ENCODE assay signal across 24 cellular contexts in the genomic region with DNA sequence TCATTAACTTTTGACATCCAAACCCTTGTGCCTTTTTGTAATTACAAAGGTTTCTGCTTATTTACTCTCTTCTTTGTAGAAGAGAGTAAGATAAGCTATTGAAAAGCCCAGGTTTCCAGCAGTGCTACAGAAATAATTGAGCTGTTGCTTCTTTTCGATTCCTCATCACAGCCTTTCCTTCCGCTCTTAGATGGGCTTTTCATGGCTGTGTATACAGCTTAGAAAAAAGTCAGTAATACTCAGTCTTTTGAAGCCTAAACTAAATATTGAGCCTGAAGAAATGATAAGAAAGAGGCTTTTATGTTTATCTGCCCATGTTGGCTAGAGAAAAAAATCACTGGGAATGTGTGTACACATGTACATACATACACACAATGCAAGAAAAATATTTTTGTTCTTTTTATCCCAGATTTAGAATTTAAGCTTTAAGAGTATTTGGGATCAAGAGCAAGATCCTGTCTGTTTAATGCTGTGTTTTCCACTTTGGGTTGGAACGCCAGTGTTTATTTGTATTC.
A peak's percentile ranks its signal among the peaks of the same experiment; 100 is the strongest.
DNase-seq lines count a peak whose midpoint lies in the region; ATAC-seq and TF ChIP-seq lines count a peak whose summit lies in the region.
"Had no signal": no experiment of that assay in that cellular context is flagged by ENCODE, and none has a peak within 500 bp of the region (broad histone marks: within the 10 kb centered on the region; RNA-seq: fewer than 3 reads in every experiment).

No MANE protein-coding gene starts in this region.

- H3K4me3 Mint-ChIP-seq in nephron: no peak overlapping the region
- H3K4me3 Mint-ChIP-seq: B cell; CD8-positive, alpha-beta T cell had no signal

- CTCF ChIA-PET in Panc1 (lab: Charles Lee): no interaction called here

- H3K27ac ChIP-seq in Panc1 (ENCODE audit: low read length) (peak overlapping the region; percentile 9; the same call in 1 of the 2 replicates), esophagus muscularis mucosa (replicated peaks in 1 of 4) (peak overlapping the region; percentile 70 to 78 (median 74)), subcutaneous abdominal adipose tissue (ENCODE audit: low read depth, low read length) (peak overlapping the region; percentile 71), testis (no peak overlapping the region)
- H3K27ac ChIP-seq: C4-2B, SJCRH30 had no signal

- peak overlapping the region in 2 of 3 experiments; percentile 83 to 91 for H3K27ac Mint-ChIP-seq in nephron
- H3K27ac Mint-ChIP-seq: B cell; CD8-positive, alpha-beta T cell had no signal

- BruUV-seq in Panc1 (replicated peaks; lab: Mats Ljungman, UMichigan): no TSS peak

- H3K4me1 ChIP-seq in Panc1 (ENCODE audit: control insufficient read depth, insufficient read depth, low read length): peaks cover under 1% of the 10 kb centered on the region; the same call in 1 of the 2 replicates
- peaks cover 33 to 74% (median 73%) of the 10 kb centered on the region in 4 donors for H3K4me1 ChIP-seq in esophagus muscularis mucosa
- H3K4me1 ChIP-seq in subcutaneous abdominal adipose tissue (ENCODE audit: control insufficient read depth in 5 of 5, insufficient read depth in 5 of 5, low read length in 5 of 5): peaks cover 21 to 65% (median 61%) of the 10 kb centered on the region in 5 donors
- peaks cover 26% of the 10 kb centered on the region for H3K4me1 ChIP-seq in testis
- H3K4me1 ChIP-seq: SJCRH30 had no signal

- intact Hi-C loops in Panc1 (cut with micrococcal nuclease; ENCODE audit: unreplicated experiment) (no loop called here), esophagus muscularis mucosa (cut with DNase I) (no loop called here), testis (cut with DNase I; ENCODE audit: low total_unique reads) (loop anchor here (10.0 kb wide), 1 partner anchor 213 kb away; a partner anchor contains a TSS), posterior vena cava (cut with DNase I) (no loop called here)

- peaks cover 64% of the 10 kb centered on the region for H3K4me1 Mint-ChIP-seq in nephron
- H3K4me1 Mint-ChIP-seq: B cell had no signal

- TF ChIP-seq CTCF in Panc1 (IDR thresholded peaks at IDR 0.05) (no peak), esophagus muscularis mucosa (IDR thresholded peaks at IDR 0.05) (no peak), nephron (IDR thresholded peaks at IDR 0.05; ENCODE audit: unreplicated experiment in 3 of 3) (no peak), testis (IDR thresholded peaks at IDR 0.05) (no peak)

- WGBS in esophagus muscularis mucosa: 57% methylated on average over 3 of the region's 3 CpGs
- WGBS in testis, 2 donors: 90 to 91% methylated on average over 3 of the region's 3 CpGs

- H3K36me3 ChIP-seq in Panc1 (ENCODE audit: control insufficient read depth, insufficient read depth, low read length) (peaks cover 2% of the 10 kb centered on the region; the same call in 1 of the 2 replicates), esophagus muscularis mucosa (peaks cover 4 to 63% (median 29%) of the 10 kb centered on the region in 4 donors), subcutaneous abdominal adipose tissue (ENCODE audit: control insufficient read depth in 5 of 5, insufficient read depth in 5 of 5, low read length in 5 of 5) (peaks cover 8 to 31% (median 28%) of the 10 kb centered on the region in 5 donors), testis (ENCODE audit: low read depth, missing control alignments) (no peaks in the 10 kb centered on the region)

- H3K27me3 ChIP-seq in Panc1 (ENCODE audit: control insufficient read depth, insufficient read depth, low read length) (no peaks in the 10 kb centered on the region), esophagus muscularis mucosa (no peaks in the 10 kb centered on the region), subcutaneous abdominal adipose tissue (ENCODE audit: control insufficient read depth in 5 of 5, insufficient read depth in 4 of 5, low read length in 5 of 5) (no peaks in the 10 kb centered on the region), testis (no peaks in the 10 kb centered on the region)
- H3K27me3 ChIP-seq: SJCRH30 had no signal

- POLR2A ChIA-PET in Panc1 (lab: Charles Lee): no interaction called here

- no peak for TF ChIP-seq EP300 in esophagus muscularis mucosa (IDR thresholded peaks at IDR 0.05)

- no peak for TF ChIP-seq POLR2A in esophagus muscularis mucosa (IDR thresholded peaks at IDR 0.05; ENCODE audit: low read depth)
- no peak for TF ChIP-seq POLR2A in testis (IDR thresholded peaks at IDR 0.05)

- H3K9me3 Mint-ChIP-seq in nephron: no peaks in the 10 kb centered on the region
- H3K9me3 Mint-ChIP-seq: CD8-positive, alpha-beta T cell had no signal

- H3K9me3 ChIP-seq in Panc1 (ENCODE audit: control insufficient read depth, insufficient read depth, low read depth, low read length) (no peaks in the 10 kb centered on the region), esophagus muscularis mucosa (no peaks in the 10 kb centered on the region), subcutaneous abdominal adipose tissue (ENCODE audit: control insufficient read depth in 5 of 5, low read length in 5 of 5) (no peaks in the 10 kb centered on the region), testis (no peaks in the 10 kb centered on the region)
- H3K9me3 ChIP-seq: Caco-2, SJCRH30 had no signal

- H3K27me3 Mint-ChIP-seq in nephron (ENCODE audit: low read depth): no peaks in the 10 kb centered on the region
- H3K27me3 Mint-ChIP-seq: B cell had no signal

- in situ Hi-C loops in Panc1 (cut with HindIII; ENCODE audit: low pct_unique_long_range_greater_than_20kb, low sequenced_read_pairs): no loop called here

- H3K4me3 ChIP-seq in Panc1 (ENCODE audit: low read depth in 2 of 2, low read length in 2 of 2) (no peak overlapping the region), esophagus muscularis mucosa (no peak overlapping the region), subcutaneous abdominal adipose tissue (ENCODE audit: low read depth in 1 of 5, low read length in 5 of 5) (no peak overlapping the region), testis (no peak overlapping the region)
- H3K4me3 ChIP-seq: K562, SJCRH30 had no signal

- ATAC-seq in Panc1 (no peak), GM21381 (IDR thresholded peaks at IDR 0.05; ENCODE audit: unreplicated experiment) (no peak)
- ATAC-seq: CD8-positive, alpha-beta T cell; K562; Right ventricle myocardium inferior; SK-N-SH treated with all-trans-retinoic acid at 6 μM for 48 hours had no signal

- DNase-seq in Panc1 (ENCODE audit: low read depth, low spot score) (no peak), esophagus muscularis mucosa (ENCODE audit: extremely low spot score) (no peak), testis (no peak), posterior vena cava (ENCODE audit: low spot score) (no peak)
- DNase-seq: CD8-positive, alpha-beta T cell; DMS79 treated with DMSO at 0.1 percent for 48 hours; GF-D8; Kasumi-1; NCI-H1092 treated with DMSO at 0.1 percent for 48 hours; NCI-H1436; NCI-H1930; NCI-H2107; NCI-H524; NCI-H774; SJCRH30 had no signal

- peak overlapping the region in 2 of 5 donors; percentile 23 to 57 for H3K9ac ChIP-seq in subcutaneous abdominal adipose tissue (ENCODE audit: low read length in 5 of 5)

- peaks cover 40% of the 10 kb centered on the region for H3K36me3 Mint-ChIP-seq in nephron (ENCODE audit: low read depth)

Comparison
In these comparisons a context has a peak if more than half of its experiments do, and no peak if none do; other contexts are left out.
1. H3K27ac ChIP-seq: peak in Panc1 (single experiment), esophagus muscularis mucosa (4 of 4) and subcutaneous abdominal adipose tissue (single experiment); none in testis (0 of 2).